Comparison of ENCODE assay signal across 31 cellular contexts in the genomic region with DNA sequence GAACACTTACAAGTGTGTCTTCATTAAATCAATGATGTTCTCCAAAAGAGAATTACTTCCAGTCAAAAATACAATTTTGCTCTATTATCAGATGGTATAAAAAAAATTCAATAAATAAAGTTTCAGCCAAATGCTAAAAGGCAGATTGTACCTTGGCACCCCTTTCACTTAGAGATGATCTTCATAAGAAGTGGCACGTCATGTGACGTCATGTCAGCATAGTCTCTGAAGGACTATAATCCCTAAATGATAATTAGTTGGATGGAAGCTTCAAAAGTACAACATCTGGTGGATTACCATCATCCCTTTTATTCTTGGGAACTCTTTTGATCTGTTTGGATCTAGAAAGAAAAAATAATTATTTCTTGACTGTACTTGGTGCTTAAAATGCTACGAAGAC.
"Had no signal": no experiment of that assay in that cellular context is flagged by ENCODE, and none has a peak within 500 bp of the region (broad histone marks: within the 10 kb centered on the region; RNA-seq: fewer than 3 reads in every experiment).

No MANE protein-coding gene starts in this region.

- H3K9me3 ChIP-seq: ascending aorta had no signal

- ATAC-seq: activated CD4-positive, alpha-beta T cell treated with anti-CD3 and anti-CD28 coated beads for 36 hours; activated CD4-positive, CD25-positive, alpha-beta regulatory T cell treated with anti-CD3 and anti-CD28 coated beads, Interleukin-2, amount 50 U/mL, for 24 hours; activated CD8-positive, alpha-beta memory T cell treated with anti-CD3 and anti-CD28 coated beads, Interleukin-2, amount 10 ng/mL, durations not matched to agents 7 days and 5 days; activated CD8-positive, alpha-beta T cell treated with anti-CD3 and anti-CD28 coated beads, Interleukin-2, amount 10 ng/mL, durations not matched to agents 7 days and 5 days; activated naive CD8-positive, alpha-beta T cell treated with anti-CD3 and anti-CD28 coated beads, Interleukin-2, amount 50 U/mL, for 24 hours had no signal

- H3K4me1 ChIP-seq: ascending aorta had no signal

- DNase-seq: activated B cell treated with CpG ODN at 0.5 μM for 24 hours; activated CD4-positive, alpha-beta memory T cell treated with anti-CD3 and anti-CD28 coated beads, Interleukin-2, amount 10 ng/mL, durations not matched to agents 7 days and 5 days; activated CD4-positive, alpha-beta T cell treated with anti-CD3 and anti-CD28 coated beads for 1 hour; activated CD4-positive, alpha-beta T cell treated with anti-CD3 and anti-CD28 coated beads for 36 hours; activated CD4-positive, alpha-beta T cell treated with anti-CD3 and anti-CD28 coated beads for 48 hours; activated CD4-positive, alpha-beta T cell treated with anti-CD3 and anti-CD28 coated beads, Interleukin-2, amount 10 ng/mL, durations not matched to agents 7 days and 5 days; activated CD4-positive, alpha-beta T cell treated with anti-CD3 and anti-CD28 coated beads, Interleukin-2, amount 50 U/mL, for 48 hours; activated CD8-positive, alpha-beta memory T cell treated with anti-CD3 and anti-CD28 coated beads for 24 hours; activated CD8-positive, alpha-beta memory T cell treated with anti-CD3 and anti-CD28 coated beads, Interleukin-2, amount 10 ng/mL, durations not matched to agents 7 days and 5 days; activated CD8-positive, alpha-beta memory T cell treated with anti-CD3 and anti-CD28 coated beads, Interleukin-2, amount 50 U/mL, for 48 hours; activated CD8-positive, alpha-beta T cell treated with anti-CD3 and anti-CD28 coated beads, Interleukin-2, amount 10 ng/mL, durations not matched to agents 7 days and 5 days; activated effector memory CD4-positive, alpha-beta T cell treated with Interleukin-2 at 50 U/mL for 16 hours; activated gamma-delta T cell; activated naive CD4-positive, alpha-beta T cell treated with anti-CD3 and anti-CD28 coated beads, Interleukin-2, amount 10 ng/mL, durations not matched to agents 7 days and 5 days; activated naive CD4-positive, alpha-beta T cell treated with Interleukin-2 at 50 U/mL for 16 hours; activated naive CD8-positive, alpha-beta T cell treated with anti-CD3 and anti-CD28 coated beads, Interleukin-2, amount 10 ng/mL, durations not matched to agents 7 days and 5 days; activated naive CD8-positive, alpha-beta T cell treated with anti-CD3 and anti-CD28 coated beads, Interleukin-2, amount 50 U/mL, for 24 hours; activated T-cell treated with anti-CD3 and anti-CD28 coated beads, Interleukin-2, amount 50 U/mL, for 24 hours; activated T-cell treated with anti-CD3 and anti-CD28 coated beads, Interleukin-2, amount 50 U/mL, for 48 hours; amygdala; anterior cingulate cortex; caudate nucleus; cerebellar nuclear complex; T-helper 2 cell; T-helper 9 cell had no signal

- FAIRE-seq: bronchial epithelial cell, TTC549 had no signal

- H3K27me3 ChIP-seq: ascending aorta, cardiac muscle cell had no signal

- H3K36me3 ChIP-seq: ascending aorta, cardiac muscle cell had no signal

- H3K4me3 ChIP-seq: ascending aorta, cardiac muscle cell had no signal

- H3K27ac ChIP-seq: ascending aorta, cardiac muscle cell, VCaP had no signal
